Comparison of ENCODE assay signal across 20 cellular contexts in genomic region chr6:163181666-163182180, GRCh38.
A peak's percentile ranks its signal among the peaks of the same experiment; 100 is the strongest.
DNase-seq lines count a peak whose midpoint lies in the region; ATAC-seq and TF ChIP-seq lines count a peak whose summit lies in the region.
"Had no signal": no experiment of that assay in that cellular context is flagged by ENCODE, and none has a peak within 500 bp of the region (broad histone marks: within the 10 kb centered on the region; RNA-seq: fewer than 3 reads in every experiment).

No MANE protein-coding gene starts in this region.

- ATAC-seq in left lobe of liver (peak; percentile 2), gastrocnemius medialis (peak; percentile 11 to 42), GM19023 (IDR thresholded peaks at IDR 0.05; ENCODE audit: unreplicated experiment) (no peak)

- H3K4me1 Mint-ChIP-seq in brain (peaks cover 71% of the 10 kb centered on the region), CD14-positive monocyte (peaks cover 9% of the 10 kb centered on the region), type B pancreatic cell (ENCODE audit: unreplicated experiment) (peaks cover 4% of the 10 kb centered on the region)

- no peaks in the 10 kb centered on the region for H3F3A ChIP-seq in GM23248 (ENCODE audit: insufficient read depth)

- TF ChIP-seq CTCF in brain (conservative IDR thresholded peaks at IDR 0.05) (no peak), gastrocnemius medialis (IDR thresholded peaks at IDR 0.05 in 4 of 5, conservative IDR thresholded peaks at IDR 0.05 in 1 of 5) (no peak), ascending aorta (IDR thresholded peaks at IDR 0.05) (no peak), CD14-positive monocyte (IDR thresholded peaks at IDR 0.05) (no peak), type B pancreatic cell (conservative IDR thresholded peaks at IDR 0.05) (no peak)

- H3K9me2 ChIP-seq in GM23248 (ENCODE audit: insufficient read depth) = no peaks in the 10 kb centered on the region

- H3K36me3 Mint-ChIP-seq in brain (no peaks in the 10 kb centered on the region), CD14-positive monocyte (no peaks in the 10 kb centered on the region), type B pancreatic cell (no peaks in the 10 kb centered on the region)

- H3K9me3 ChIP-seq in GM23248 (ENCODE audit: low read depth) = no peaks in the 10 kb centered on the region
- H3K9me3 ChIP-seq in gastrocnemius medialis = no peaks in the 10 kb centered on the region
- H3K9me3 ChIP-seq in ascending aorta = no peaks in the 10 kb centered on the region
- H3K9me3 ChIP-seq: mucosa of descending colon, neutrophil, SJSA1 had no signal

- no peaks in the 10 kb centered on the region for H4K20me1 ChIP-seq in GM23248 (ENCODE audit: insufficient read depth)

- peak overlapping the region in 2 of 5 experiments; percentile 23 to 24 for H3K4me3 Mint-ChIP-seq in brain
- H3K4me3 Mint-ChIP-seq in CD14-positive monocyte = no peak overlapping the region
- H3K4me3 Mint-ChIP-seq in type B pancreatic cell = no peak overlapping the region
- H3K4me3 Mint-ChIP-seq: T-helper 1 cell treated with Interleukin-12 subunit alpha and Interleukin-12 subunit beta and Interleukin-4 antibody, amounts not matched to agents 30 μg/mL and 1 μg/mL, for 36 hours had no signal

- no peak overlapping the region for H3K4me2 ChIP-seq in GM23248 (ENCODE audit: unreplicated experiment)

- DNase-seq in GM23248 (no peak), left lobe of liver (ENCODE audit: low spot score) (no peak), gastrocnemius medialis (no peak), ascending aorta (ENCODE audit: low spot score in 2 of 2) (no peak), CD14-positive monocyte (ENCODE audit: low spot score) (no peak), type B pancreatic cell (ENCODE audit: extremely low spot score, unreplicated experiment) (no peak)
- DNase-seq: activated CD4-positive, alpha-beta T cell treated with anti-CD3 and anti-CD28 coated beads, Interleukin-2, amount 50 U/mL, for 1 hour; activated CD8-positive, alpha-beta memory T cell treated with anti-CD3 and anti-CD28 coated beads, Interleukin-2, amount 50 U/mL, for 48 hours; activated effector memory CD4-positive, alpha-beta T cell treated with anti-CD3 and anti-CD28 coated beads, Interleukin-2, amount 50 U/mL, for 16 hours; DMS 273 treated with DMSO at 0.1 percent for 48 hours; GDM1; stimulated activated CD4-positive, alpha-beta T cell treated with anti-CD3 and anti-CD28 coated beads, Interleukin-12 subunit alpha, Interleukin-12 subunit beta, amount 100 ng/mL, for 4 hours had no signal

- H3K79me2 ChIP-seq in GM23248 (ENCODE audit: insufficient read depth) = no peaks in the 10 kb centered on the region

- H3K27ac Mint-ChIP-seq in brain = peak overlapping the region in 4 of 5 experiments; percentile 59 to 88 (median 80)
- no peak overlapping the region for H3K27ac Mint-ChIP-seq in CD14-positive monocyte
- H3K27ac Mint-ChIP-seq in type B pancreatic cell = no peak overlapping the region
- H3K27ac Mint-ChIP-seq: T-helper 1 cell treated with Interleukin-12 subunit alpha and Interleukin-12 subunit beta and Interleukin-4 antibody, amounts not matched to agents 30 μg/mL and 1 μg/mL, for 36 hours had no signal

- peaks cover 3% of the 10 kb centered on the region for H3K27me3 Mint-ChIP-seq in brain
- peaks cover 2 to 3% (median 2%) of the 10 kb centered on the region in 3 donors for H3K27me3 Mint-ChIP-seq in CD14-positive monocyte (ENCODE audit: low read depth in 3 of 3)
- peaks cover 4% of the 10 kb centered on the region for H3K27me3 Mint-ChIP-seq in type B pancreatic cell

- H3K9ac ChIP-seq in GM23248 = no peak overlapping the region

- H2AFZ ChIP-seq in GM23248 = peak overlapping the region; percentile 50; the same call in 1 of the 2 replicates

- no peaks in the 10 kb centered on the region for H3K27me3 ChIP-seq in GM23248 (replicated peaks; ENCODE audit: insufficient read depth)
- no peaks in the 10 kb centered on the region for H3K27me3 ChIP-seq in gastrocnemius medialis
- H3K27me3 ChIP-seq in ascending aorta = no peaks in the 10 kb centered on the region
- H3K27me3 ChIP-seq: SJSA1 had no signal

- in situ Hi-C loops in GM23248 (cut with MboI) = loop anchor here (25.0 kb wide), 1 partner anchor 781 kb away; no protein-coding TSS in a partner anchor
- in situ Hi-C loops in gastrocnemius medialis (cut with MboI; ENCODE audit: low sequenced_read_pairs in 4 of 4) = loop anchor here (5.0 to 25.0 kb wide), 7 partner anchors 223 to 933 kb away; no protein-coding TSS in a partner anchor

- WGBS in GM23248 (ENCODE audit: low coverage in 1 of 2, low lambda C conversion rate in 2 of 2, missing lambda C conversion rate in 2 of 2), 2 experiments = 74 to 80% methylated on average over 16 of the region's 16 CpGs

- H3K4me3 ChIP-seq in GM23248 = no peak overlapping the region
- peak overlapping the region; percentile 17 to 54 (median 42) for H3K4me3 ChIP-seq in gastrocnemius medialis
- H3K4me3 ChIP-seq in ascending aorta = no peak overlapping the region
- H3K4me3 ChIP-seq: mucosa of descending colon, SJSA1 had no signal

- no peaks in the 10 kb centered on the region for H3K36me3 ChIP-seq in GM23248 (ENCODE audit: low read depth)
- no peaks in the 10 kb centered on the region for H3K36me3 ChIP-seq in gastrocnemius medialis
- H3K36me3 ChIP-seq in ascending aorta = no peaks in the 10 kb centered on the region
- H3K36me3 ChIP-seq: neutrophil, SJSA1 had no signal

- no peak overlapping the region for H3K27ac ChIP-seq in GM23248
- H3K27ac ChIP-seq in gastrocnemius medialis = peak overlapping the region; percentile 50 to 69 (median 63)
- H3K27ac ChIP-seq in ascending aorta = no peak overlapping the region
- H3K27ac ChIP-seq: epithelial cell of prostate, neutrophil, SJSA1, VCaP had no signal

- intact Hi-C loops in gastrocnemius medialis (cut with DNase I; ENCODE audit: low total_unique reads) (loop anchor here (1.0 to 10.0 kb wide), 7 partner anchors 103 to 928 kb away; no protein-coding TSS in a partner anchor), ascending aorta (cut with DNase I) (loop anchor here (5.0 kb wide), 1 partner anchor 776 kb away; no protein-coding TSS in a partner anchor), CD14-positive monocyte (cut with micrococcal nuclease) (loop anchor here in 1 of 2 donors (5.0 kb wide), 1 partner anchor 781 kb away; no protein-coding TSS in a partner anchor)

- peaks cover 0 to 3% (median 0%) of the 10 kb centered on the region in 5 experiments for H3K9me3 Mint-ChIP-seq in brain
- H3K9me3 Mint-ChIP-seq in CD14-positive monocyte = peaks cover 0 to 5% (median 0%) of the 10 kb centered on the region in 7 donors
- no peaks in the 10 kb centered on the region for H3K9me3 Mint-ChIP-seq in type B pancreatic cell
- H3K9me3 Mint-ChIP-seq: T-helper 1 cell treated with Interleukin-12 subunit alpha and Interleukin-12 subunit beta and Interleukin-4 antibody, amounts not matched to agents 30 μg/mL and 1 μg/mL, for 36 hours had no signal

- TF ChIP-seq POLR2A in gastrocnemius medialis (IDR thresholded peaks at IDR 0.05) = no peak

- no peaks in the 10 kb centered on the region for H3K4me1 ChIP-seq in GM23248 (ENCODE audit: insufficient read depth)
- peaks cover 10 to 25% of the 10 kb centered on the region in 2 donors for H3K4me1 ChIP-seq in gastrocnemius medialis
- H3K4me1 ChIP-seq in ascending aorta = no peaks in the 10 kb centered on the region

Comparison
In these comparisons a context has a peak if more than half of its experiments do, and no peak if none do; other contexts are left out.
1. H3K27ac ChIP-seq: peak in gastrocnemius medialis (4 of 4); none in GM23248 (single experiment) and ascending aorta (0 of 2).
2. H3K4me3 ChIP-seq: peak in gastrocnemius medialis (4 of 4); none in GM23248 (single experiment) and ascending aorta (0 of 2).
3. H3K27ac Mint-ChIP-seq: peak in brain (4 of 5); none in CD14-positive monocyte (0 of 7) and type B pancreatic cell (single experiment).